Comparison of ENCODE assay signal across 22 cellular contexts in the genomic region with DNA sequence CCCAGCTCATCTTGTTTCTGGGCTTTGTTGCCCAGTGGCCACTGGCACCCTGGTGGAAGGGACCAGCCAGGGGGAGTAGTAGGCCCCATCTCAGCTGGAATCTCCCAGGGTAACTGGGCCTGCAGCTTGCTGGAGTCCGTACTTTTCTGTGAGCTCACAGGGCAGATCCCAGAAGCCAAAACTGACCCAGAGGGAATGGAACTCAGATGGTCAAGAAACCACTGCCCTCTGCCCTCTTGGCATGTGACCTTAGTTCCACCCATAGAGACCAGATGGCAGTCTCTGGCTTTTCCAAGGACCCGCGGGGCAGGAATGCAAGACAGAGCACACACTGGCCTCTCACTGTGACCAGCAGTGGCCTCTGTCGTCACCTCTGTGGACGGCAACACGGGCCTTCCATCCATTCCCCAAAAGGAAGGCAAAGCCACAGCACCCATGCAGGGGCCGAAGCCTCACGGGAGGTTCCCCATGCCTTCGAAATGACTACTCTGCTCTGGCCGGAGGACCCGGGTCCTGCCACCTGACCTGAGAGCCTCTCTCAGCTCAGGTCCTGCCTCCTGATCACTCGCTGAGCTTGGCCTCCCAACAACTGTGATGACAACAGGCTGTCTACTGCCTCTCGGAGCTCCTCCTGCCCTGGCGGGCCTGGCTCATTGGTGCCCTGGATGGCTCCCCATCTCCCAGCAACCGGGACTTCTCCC. TPM values are rescaled to one million over a fixed set of nuclear protein-coding genes. Genes with fewer than 3 reads are reported as not detected.
DNase-seq lines count a peak whose midpoint lies in the region; ATAC-seq, FAIRE-seq and TF ChIP-seq lines count a peak whose summit lies in the region.
"Had no signal": no experiment of that assay in that cellular context is flagged by ENCODE, and none has a peak within 500 bp of the region (broad histone marks: within the 10 kb centered on the region; RNA-seq: fewer than 3 reads in every experiment).

No MANE protein-coding gene starts in this region.

- 77 to 100% (median 83%) methylated on average over 3 to 15 of the region's 15 CpGs for WGBS in adrenal gland, 4 donors
- WGBS in liver: 80% methylated on average over 15 of the region's 15 CpGs

- DNase-seq in adrenal gland: peak in 5 of 7 donors; percentile 16 to 62 (median 38)
- no peak for DNase-seq in sciatic nerve (ENCODE audit: low spot score)
- no peak for DNase-seq in COLO668 (lab: John Stamatoyannopoulos, UW; ENCODE audit: unreplicated experiment)
- DNase-seq in H54 (ENCODE audit: insufficient read length, low spot score): no peak
- DNase-seq in medulla oblongata (ENCODE audit: extremely low spot score): no peak
- DNase-seq: activated gamma-delta T cell; CD4-positive, CD25-positive, alpha-beta regulatory T cell; DMS53; erythroblast; left ventricle myocardium superior; naive thymus-derived CD8-positive, alpha-beta T cell; NCI-H1092; NCI-H774; SHP77; T-helper 1 cell had no signal

- H3K9me3 ChIP-seq in BLaER1: no peaks in the 10 kb centered on the region
- H3K9me3 ChIP-seq in adrenal gland (replicated peaks in 1 of 3): peaks cover 0 to 4% (median 0%) of the 10 kb centered on the region in 3 donors
- H3K9me3 ChIP-seq in liver (ENCODE audit: control insufficient read depth in 4 of 4, low read length in 3 of 4): no peaks in the 10 kb centered on the region

- no peak overlapping the region for H3K9ac ChIP-seq in BLaER1
- H3K9ac ChIP-seq in liver (ENCODE audit: low read depth in 1 of 2, low read length in 2 of 2): no peak overlapping the region

- no peaks in the 10 kb centered on the region for H4K20me1 ChIP-seq in BLaER1

- TF ChIP-seq CTCF in adrenal gland (IDR thresholded peaks at IDR 0.05) (no peak), liver (IDR thresholded peaks at IDR 0.05; ENCODE audit: low read depth, low read length, missing input control) (no peak)

- H3K4me3 ChIP-seq in BLaER1 (no peak overlapping the region), adrenal gland (no peak overlapping the region), liver (ENCODE audit: low read depth in 1 of 3, low read length in 3 of 3) (no peak overlapping the region)
- H3K4me3 ChIP-seq: cardiac muscle cell, dorsolateral prefrontal cortex had no signal

- H3K36me3 ChIP-seq in BLaER1 (no peaks in the 10 kb centered on the region), adrenal gland (replicated peaks in 1 of 2) (no peaks in the 10 kb centered on the region), liver (ENCODE audit: control insufficient read depth in 4 of 4, insufficient read depth in 3 of 4, low read depth in 1 of 4, low read length in 3 of 4) (no peaks in the 10 kb centered on the region)
- H3K36me3 ChIP-seq: cardiac muscle cell had no signal

- intact Hi-C loops in adrenal gland (cut with DNase I): no loop called here
- intact Hi-C loops in sciatic nerve (cut with DNase I): no loop called here

- ATAC-seq in sciatic nerve: peak; percentile 23
- ATAC-seq in GM21423 (IDR thresholded peaks at IDR 0.05; ENCODE audit: unreplicated experiment): no peak
- ATAC-seq: left ventricle myocardium superior; naive thymus-derived CD8-positive, alpha-beta T cell had no signal

- H3K27me3 ChIP-seq in BLaER1 (no peaks in the 10 kb centered on the region), adrenal gland (no peaks in the 10 kb centered on the region), liver (ENCODE audit: control insufficient read depth in 4 of 4, insufficient read depth in 4 of 4, low read length in 3 of 4) (peaks cover 0 to 2% (median 0%) of the 10 kb centered on the region in 4 donors)
- H3K27me3 ChIP-seq: cardiac muscle cell had no signal

- FAIRE-seq in H54 (lab: Jason Lieb, UNC): no peak

- H3K4me1 ChIP-seq in BLaER1: peaks cover 18% of the 10 kb centered on the region
- no peaks in the 10 kb centered on the region for H3K4me1 ChIP-seq in adrenal gland (replicated peaks in 1 of 2)
- peaks cover 0 to 3% (median under 1%) of the 10 kb centered on the region in 4 donors for H3K4me1 ChIP-seq in liver (ENCODE audit: control insufficient read depth in 4 of 4, insufficient read depth in 4 of 4, low read length in 3 of 4)

- peak overlapping the region; percentile 27; the same call in 1 of the 2 replicates for H3K27ac ChIP-seq in BLaER1
- H3K27ac ChIP-seq in adrenal gland: peak overlapping the region in 1 of 5 donors; percentile 48
- no peak overlapping the region for H3K27ac ChIP-seq in liver (ENCODE audit: low read depth in 1 of 2, low read length in 2 of 2)
- H3K27ac ChIP-seq: cardiac muscle cell had no signal

- TF ChIP-seq POLR2A in adrenal gland (IDR thresholded peaks at IDR 0.05) (no peak), H54 (IDR thresholded peaks at IDR 0.05; ENCODE audit: low read depth, low read length) (no peak)

- 0 out of 2 replicates have a peak overlapping the region, but pooled peaks have one; percentile 6 for H3K4me2 ChIP-seq in BLaER1

- TF ChIP-seq RAD21 in liver (IDR thresholded peaks at IDR 0.05): no peak

TF ChIP-seq in liver, 16 proteins besides CTCF, POLR2A, EP300 and RAD21:
- TF ChIP-seq RXRA (IDR thresholded peaks at IDR 0.05) (peak in 1 of 2 donors; percentile 56), NR2F2 (IDR thresholded peaks at IDR 0.05) (peak; percentile 92), REST (IDR thresholded peaks at IDR 0.05) (no peak), MAX (IDR thresholded peaks at IDR 0.05) (no peak)
TF ChIP-seq in liver: peak in this region for 2.

RNA-seq across cellular contexts. Expression of gene MYL10, which starts 30.0 kb away (rescaled TPM):
- total RNA-seq in adrenal gland: not detected
- polyA plus RNA-seq in adrenal gland: not detected
- total RNA-seq in liver: not detected
- not detected for polyA plus RNA-seq in liver
- not detected for total RNA-seq in sciatic nerve
- total RNA-seq: cardiac muscle cell; CD4-positive, CD25-positive, alpha-beta regulatory T cell; dorsolateral prefrontal cortex; left ventricle myocardium superior; naive thymus-derived CD8-positive, alpha-beta T cell; OCI-LY7; ureter had no signal
- polyA plus RNA-seq: cardiac muscle cell; CD4-positive, CD25-positive, alpha-beta regulatory T cell; naive thymus-derived CD8-positive, alpha-beta T cell had no signal

Comparison
In these comparisons a context has a peak if more than half of its experiments do, and no peak if none do; other contexts are left out.
1. DNase-seq: peak in adrenal gland (5 of 7); none in sciatic nerve (single experiment), COLO668 (single experiment), H54 (single experiment) and medulla oblongata (single experiment).